In genomic region chr22:29072193-29072978, GRCh38 we compare ENCODE assay signal across 1 cellular context.
TF ChIP-seq lines count a peak whose summit lies in the region.

No MANE protein-coding gene starts in this region.

TF ChIP-seq in HEK293, 187 proteins besides CTCF, POLR2A, EP300 and RAD21 (continued from another document):
- TF ChIP-seq BCL11B (tag by site-specific recombination; IDR thresholded peaks at IDR 0.05; ENCODE audit: low read depth), result 0 out of 2 replicates have a peak, but pooled peaks have one; percentile 21
- TF ChIP-seq ZBTB44 (tag by site-specific recombination; IDR thresholded peaks at IDR 0.05), result no peak
- no peak for TF ChIP-seq ZFHX2 (tag by site-specific recombination; conservative IDR thresholded peaks at IDR 0.05)
- 0 out of 2 replicates have a peak, but pooled peaks have one; percentile 24 for TF ChIP-seq KLF17 (tag by site-specific recombination; IDR thresholded peaks at IDR 0.05)
- peak; percentile 62 for TF ChIP-seq SP7 (tag by site-specific recombination; IDR thresholded peaks at IDR 0.05)
- TF ChIP-seq ZBTB21 (tag by site-specific recombination; IDR thresholded peaks at IDR 0.05), result no peak
- TF ChIP-seq ZNF664 (tag by site-specific recombination; IDR thresholded peaks at IDR 0.05), result no peak
- TF ChIP-seq ZNF792 (tag by site-specific recombination; IDR thresholded peaks at IDR 0.05), result no peak
- TF ChIP-seq ZNF23 (tag by site-specific recombination; IDR thresholded peaks at IDR 0.05; ENCODE audit: borderline replicate concordance), result no peak
- no peak for TF ChIP-seq ZNF48 (tag by site-specific recombination; IDR thresholded peaks at IDR 0.05)
- no peak for TF ChIP-seq ZNF266 (tag by site-specific recombination; IDR thresholded peaks at IDR 0.05; ENCODE audit: low read depth)
- no peak for TF ChIP-seq ZNF18 (tag by site-specific recombination; IDR thresholded peaks at IDR 0.05)
TF ChIP-seq in HEK293: peak in this region for 16.
